In genomic region chr1:79847715-79848114, GRCh38 we compare ENCODE assay signal across 1 cellular context.
TF ChIP-seq lines count a peak whose summit lies in the region.

No MANE protein-coding gene starts in this region.

TF ChIP-seq in SK-N-SH, 30 proteins besides CTCF, POLR2A, EP300 and RAD21 (continued from another document):
- TF ChIP-seq REST (IDR thresholded peaks at IDR 0.05; ENCODE audit: low read depth, low read length) (no peak), CHD2 (IDR thresholded peaks at IDR 0.05; ENCODE audit: low read length, partially characterized antibody) (no peak), GABPA (IDR thresholded peaks at IDR 0.05; ENCODE audit: low read depth) (no peak), RCOR1 (IDR thresholded peaks at IDR 0.05; ENCODE audit: low read length) (no peak), MEF2A (IDR thresholded peaks at IDR 0.05; ENCODE audit: borderline replicate concordance, low read depth) (no peak), FOSL2 (IDR thresholded peaks at IDR 0.05; ENCODE audit: borderline replicate concordance, low read depth) (no peak)
